Comparison of ENCODE assay signal across 20 cellular contexts in the genomic region with DNA sequence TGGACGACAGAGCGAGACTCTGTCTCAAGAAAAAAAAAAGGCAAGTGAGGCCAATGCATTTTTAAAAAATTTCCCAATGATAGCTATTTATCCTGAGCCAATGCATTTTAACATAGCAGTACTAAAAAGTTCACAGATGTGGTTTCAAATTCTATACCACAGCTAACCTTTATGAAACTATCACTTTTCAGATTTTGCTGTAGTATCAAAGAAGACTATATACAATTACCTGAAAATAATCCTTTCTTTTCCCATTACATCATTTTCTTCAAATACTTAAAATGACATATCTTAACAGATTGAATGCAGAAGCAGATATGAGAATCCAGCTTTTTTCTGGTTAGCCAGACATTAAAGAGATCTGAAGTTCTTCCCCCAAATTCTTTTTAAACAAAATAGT.
"Had no signal": no experiment of that assay in that cellular context is flagged by ENCODE, and none has a peak within 500 bp of the region (broad histone marks: within the 10 kb centered on the region; RNA-seq: fewer than 3 reads in every experiment).

No MANE protein-coding gene starts in this region.

- H3K9me3 Mint-ChIP-seq: T-helper 1 cell treated with Interleukin-12 subunit alpha and Interleukin-12 subunit beta and Interleukin-4 antibody, amounts not matched to agents 30 μg/mL and 1 μg/mL, for 36 hours had no signal

- DNase-seq: activated CD4-positive, alpha-beta T cell treated with anti-CD3 and anti-CD28 coated beads for 48 hours; activated CD4-positive, alpha-beta T cell treated with anti-CD3 and anti-CD28 coated beads, Interleukin-2, amount 50 U/mL, for 48 hours; activated effector memory CD4-positive, alpha-beta T cell treated with Interleukin-2 at 50 U/mL for 16 hours; activated naive CD4-positive, alpha-beta T cell treated with Interleukin-2 at 50 U/mL for 16 hours; activated T-cell treated with anti-CD3 and anti-CD28 coated beads for 4 hours; adrenal gland; anterior cingulate cortex; cerebellar nuclear complex; KG1; MG63; NCI-H1105; NCI-H1436 treated with DMSO at 0.1 percent for 48 hours; NCI-H187; NCI-H2081; NCI-H510A treated with DMSO at 0.1 percent for 48 hours; NCI-H69; Peyer's patch; SHP77 had no signal

- H3K27ac ChIP-seq: adrenal gland, Peyer's patch had no signal

- H3K4me3 Mint-ChIP-seq: activated naive CD8-positive, alpha-beta T cell; T-helper 1 cell treated with Interleukin-12 subunit alpha and Interleukin-12 subunit beta and Interleukin-4 antibody, amounts not matched to agents 30 μg/mL and 1 μg/mL, for 36 hours had no signal

- H3K27ac Mint-ChIP-seq: activated naive CD8-positive, alpha-beta T cell; T-helper 1 cell treated with Interleukin-12 subunit alpha and Interleukin-12 subunit beta and Interleukin-4 antibody, amounts not matched to agents 30 μg/mL and 1 μg/mL, for 36 hours had no signal

- H3K27me3 Mint-ChIP-seq: activated naive CD8-positive, alpha-beta T cell had no signal
